1 cellular context compared by ENCODE assay signal in the genomic region with DNA sequence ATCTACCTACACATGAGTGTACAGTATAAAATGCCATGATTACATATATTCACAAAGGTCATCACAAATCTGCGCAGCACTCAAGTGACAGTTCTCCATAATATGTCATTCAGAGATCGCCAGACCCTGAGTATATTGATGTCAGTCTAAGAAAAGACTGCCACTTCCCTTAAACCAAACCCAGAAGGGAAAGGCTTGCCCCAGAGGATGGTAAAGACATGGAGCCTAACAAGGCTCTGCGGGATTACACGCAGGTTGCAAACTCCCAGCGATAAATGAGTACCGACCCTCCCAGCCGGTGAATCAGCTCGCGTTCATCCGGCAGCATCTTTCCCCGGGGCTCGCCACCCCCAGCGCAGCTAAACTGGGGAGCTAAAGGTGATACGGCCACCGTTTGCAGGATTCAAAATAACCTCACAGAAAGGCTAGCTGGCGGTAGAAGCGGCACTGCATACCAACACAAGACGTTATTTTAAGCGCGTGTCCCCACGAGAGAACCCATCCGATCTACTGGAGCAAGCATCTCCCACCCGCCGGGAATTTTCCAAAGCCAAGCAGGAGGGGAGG.
TF ChIP-seq lines count a peak whose summit lies in the region.

No MANE protein-coding gene starts in this region.

TF ChIP-seq in K562, 482 proteins besides CTCF, POLR2A, EP300 and RAD21 (continued from another document):
- TF ChIP-seq ZBTB33 (CRISPR knock-in tag; IDR thresholded peaks at IDR 0.05) (no peak), KDM5B (IDR thresholded peaks at IDR 0.05; ENCODE audit: insufficient replicate concordance, low read depth, low read length) (no peak), STAT5A (IDR thresholded peaks at IDR 0.05; ENCODE audit: borderline replicate concordance, low read length) (no peak), MNT (conservative IDR thresholded peaks at IDR 0.05) (no peak), MXI1 (IDR thresholded peaks at IDR 0.05; ENCODE audit: low read depth, low read length) (no peak), NFATC3 (IDR thresholded peaks at IDR 0.05) (no peak), MBD1 (CRISPR knock-in tag; IDR thresholded peaks at IDR 0.05) (no peak), NRF1 (conservative IDR thresholded peaks at IDR 0.05 in 1 of 2, IDR thresholded peaks at IDR 0.05 in 1 of 2) (no peak), PTRF (tag; IDR thresholded peaks at IDR 0.05) (no peak), TCFL5 (CRISPR knock-in tag; conservative IDR thresholded peaks at IDR 0.05) (no peak), ZNF324 (CRISPR knock-in tag; IDR thresholded peaks at IDR 0.05) (no peak), KLF10 (CRISPR knock-in tag; IDR thresholded peaks at IDR 0.05) (no peak), FOS (IDR thresholded peaks at IDR 0.05; ENCODE audit: extremely low read depth, insufficient read length) (no peak), ZNF780A (CRISPR knock-in tag; IDR thresholded peaks at IDR 0.05) (no peak)
- TF ChIP-seq, protein P1, sequence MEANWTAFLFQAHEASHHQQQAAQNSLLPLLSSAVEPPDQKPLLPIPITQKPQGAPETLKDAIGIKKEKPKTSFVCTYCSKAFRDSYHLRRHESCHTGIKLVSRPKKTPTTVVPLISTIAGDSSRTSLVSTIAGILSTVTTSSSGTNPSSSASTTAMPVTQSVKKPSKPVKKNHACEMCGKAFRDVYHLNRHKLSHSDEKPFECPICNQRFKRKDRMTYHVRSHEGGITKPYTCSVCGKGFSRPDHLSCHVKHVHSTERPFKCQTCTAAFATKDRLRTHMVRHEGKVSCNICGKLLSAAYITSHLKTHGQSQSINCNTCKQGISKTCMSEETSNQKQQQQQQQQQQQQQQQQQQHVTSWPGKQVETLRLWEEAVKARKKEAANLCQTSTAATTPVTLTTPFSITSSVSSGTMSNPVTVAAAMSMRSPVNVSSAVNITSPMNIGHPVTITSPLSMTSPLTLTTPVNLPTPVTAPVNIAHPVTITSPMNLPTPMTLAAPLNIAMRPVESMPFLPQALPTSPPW (CRISPR knock-in tag; IDR thresholded peaks at IDR 0.05) = no peak
